In genomic region chr11:64369440-64370135, GRCh38 we compare ENCODE assay signal across 22 cellular contexts. TPM values are rescaled to one million over a fixed set of nuclear protein-coding genes. Genes with fewer than 3 reads are reported as not detected.
DNase-seq lines count a peak whose midpoint lies in the region; ATAC-seq, FAIRE-seq and TF ChIP-seq lines count a peak whose summit lies in the region.
"Had no signal": no experiment of that assay in that cellular context is flagged by ENCODE, and none has a peak within 500 bp of the region (broad histone marks: within the 10 kb centered on the region; RNA-seq: fewer than 3 reads in every experiment).

No MANE protein-coding gene starts in this region.

- peaks cover 48 to 61% (median 56%) of the 10 kb centered on the region in 11 experiments for H3K36me3 ChIP-seq in BLaER1 treated with 17β-estradiol and CSF1 and Interleukin-3, amounts not matched to agents 10 nM and 100 nM
- H3K36me3 ChIP-seq in bronchial epithelial cell (ENCODE audit: control insufficient read depth, insufficient read depth, low read length) = peaks cover 23% of the 10 kb centered on the region
- H3K36me3 ChIP-seq in osteoblast (ENCODE audit: insufficient read depth, low read length) = peaks cover 28% of the 10 kb centered on the region
- no peaks in the 10 kb centered on the region for H3K36me3 ChIP-seq in CD8-positive, alpha-beta T cell (ENCODE audit: insufficient read depth, low read length)

- intact Hi-C loops in CD8-positive, alpha-beta T cell (cut with DNase I, micrococcal nuclease) = no loop called here

- H3K27me3 Mint-ChIP-seq in CD8-positive, alpha-beta T cell (ENCODE audit: low read depth) = no peaks in the 10 kb centered on the region
- H3K27me3 Mint-ChIP-seq: CD4-positive, alpha-beta T cell had no signal

- POLR2A ChIA-PET in CD8-positive, alpha-beta T cell (lab: Charles Lee) = no interaction called here

- H3K27me3 ChIP-seq in BLaER1 treated with 17β-estradiol and CSF1 and Interleukin-3, amounts not matched to agents 10 nM and 100 nM = no peaks in the 10 kb centered on the region
- H3K27me3 ChIP-seq in bronchial epithelial cell (ENCODE audit: control insufficient read depth, insufficient read depth, low read length) (no peaks in the 10 kb centered on the region), osteoblast (ENCODE audit: insufficient read depth, low read length) (no peaks in the 10 kb centered on the region)
- H3K27me3 ChIP-seq in CD8-positive, alpha-beta T cell (ENCODE audit: insufficient read depth, low read length) = no peaks in the 10 kb centered on the region

- peaks cover 14 to 59% (median 50%) of the 10 kb centered on the region in 10 experiments for H3K4me1 ChIP-seq in BLaER1 treated with 17β-estradiol and CSF1 and Interleukin-3, amounts not matched to agents 10 nM and 100 nM
- H3K4me1 ChIP-seq in osteoblast (ENCODE audit: insufficient read depth, low read length) = no peaks in the 10 kb centered on the region
- no peaks in the 10 kb centered on the region for H3K4me1 ChIP-seq in CD8-positive, alpha-beta T cell (ENCODE audit: insufficient read depth, low read length)

- 0 out of 22 replicates have a peak overlapping the region, but pooled peaks of 1 of the 11 experiments have one; percentile 6 for H3K27ac ChIP-seq in BLaER1 treated with 17β-estradiol and CSF1 and Interleukin-3, amounts not matched to agents 10 nM and 100 nM
- no peak overlapping the region for H3K27ac ChIP-seq in osteoblast (ENCODE audit: low read depth, low read length)
- no peak overlapping the region for H3K27ac ChIP-seq in CD8-positive, alpha-beta T cell (ENCODE audit: low read depth, low read length)
- H3K27ac ChIP-seq: HL-60, RWPE1 had no signal

- ATAC-seq in HG02973 (IDR thresholded peaks at IDR 0.05; ENCODE audit: unreplicated experiment) (no peak), HG03460 (IDR thresholded peaks at IDR 0.05; ENCODE audit: unreplicated experiment) (no peak)
- ATAC-seq in CD8-positive, alpha-beta T cell = no peak

- no peak for FAIRE-seq in bronchial epithelial cell (lab: Jason Lieb, UNC)
- FAIRE-seq: G401.6, GM12892, HTR-8/SVneo had no signal

- peaks cover 0 to 9% (median 5%) of the 10 kb centered on the region in 11 experiments; a peak in 7 of 22 replicates for H3K9me3 ChIP-seq in BLaER1 treated with 17β-estradiol and CSF1 and Interleukin-3, amounts not matched to agents 10 nM and 100 nM (replicated peaks in 1 of 11)
- H3K9me3 ChIP-seq in osteoblast (ENCODE audit: low read depth, low read length) = no peaks in the 10 kb centered on the region
- no peaks in the 10 kb centered on the region for H3K9me3 ChIP-seq in CD8-positive, alpha-beta T cell (ENCODE audit: low read length)

- H3K36me3 Mint-ChIP-seq in CD8-positive, alpha-beta T cell = peaks cover 50% of the 10 kb centered on the region

- H3K27ac Mint-ChIP-seq in CD8-positive, alpha-beta T cell = no peak overlapping the region
- H3K27ac Mint-ChIP-seq: CD4-positive, alpha-beta T cell; H9 had no signal

- peak overlapping the region in 7 of 11 experiments; percentile 78 to 97 (median 89); a peak in 5 of 22 replicates for H3K4me2 ChIP-seq in BLaER1 treated with 17β-estradiol and CSF1 and Interleukin-3, amounts not matched to agents 10 nM and 100 nM
- no peak overlapping the region for H3K4me2 ChIP-seq in osteoblast (ENCODE audit: insufficient read depth, low read length)

- no peak for TF ChIP-seq CTCF in GM13977 (IDR thresholded peaks at IDR 0.05; ENCODE audit: extremely low read depth, insufficient read depth, missing control alignments)
- peak; percentile 13 for TF ChIP-seq CTCF in bronchial epithelial cell (IDR thresholded peaks at IDR 0.05; ENCODE audit: insufficient read depth, low read length, severe bottlenecking)
- no peak for TF ChIP-seq CTCF in osteoblast (IDR thresholded peaks at IDR 0.05; ENCODE audit: extremely low read depth, low read depth, low read length)
- TF ChIP-seq CTCF in CD8-positive, alpha-beta T cell (IDR thresholded peaks at IDR 0.05) = no peak

- no peak overlapping the region for H3K4me3 Mint-ChIP-seq in CD8-positive, alpha-beta T cell
- H3K4me3 Mint-ChIP-seq: CD4-positive, alpha-beta T cell; H9 had no signal

- DNase-seq in GM13977 (ENCODE audit: low spot score) (peak; percentile 34), bronchial epithelial cell (ENCODE audit: low read depth) (no peak), osteoblast (ENCODE audit: insufficient read length, low spot score, missing footprints) (peak; percentile 54)
- no peak for DNase-seq in CD8-positive, alpha-beta T cell
- DNase-seq: AML-193; CD4-positive, alpha-beta T cell; DMS79; H9; MV-4-11; NCI-H1417; NCI-H187 treated with DMSO at 0.1 percent for 48 hours; NCI-H345; NCI-H69; SW 1271 had no signal

- in situ Hi-C loops in GM13977 (cut with MboI; ENCODE audit: low pct_unique_long_range_greater_than_20kb, low sequenced_read_pairs, unreplicated experiment) = no loop called here

- CTCF ChIA-PET in CD8-positive, alpha-beta T cell (lab: Charles Lee) = no interaction called here

- H2AFZ ChIP-seq in osteoblast (ENCODE audit: low read length) = no peak overlapping the region

- H3K4me3 ChIP-seq in BLaER1 treated with 17β-estradiol and CSF1 and Interleukin-3, amounts not matched to agents 10 nM and 100 nM = no peak overlapping the region
- no peak overlapping the region for H3K4me3 ChIP-seq in bronchial epithelial cell (ENCODE audit: low read depth, low read length)
- H3K4me3 ChIP-seq in osteoblast (ENCODE audit: insufficient read depth, low read length) = no peak overlapping the region
- no peak overlapping the region for H3K4me3 ChIP-seq in CD8-positive, alpha-beta T cell (ENCODE audit: low read depth, low read length)

- peaks cover 0 to 13% (median 0%) of the 10 kb centered on the region in 11 experiments; a peak in 3 of 22 replicates for H4K20me1 ChIP-seq in BLaER1 treated with 17β-estradiol and CSF1 and Interleukin-3, amounts not matched to agents 10 nM and 100 nM
- H4K20me1 ChIP-seq in osteoblast (ENCODE audit: insufficient read depth, low read length) = peaks cover 4% of the 10 kb centered on the region

- no peaks in the 10 kb centered on the region for H3K4me1 Mint-ChIP-seq in CD8-positive, alpha-beta T cell (ENCODE audit: low read depth)

- no peak overlapping the region for H3K9ac ChIP-seq in BLaER1 treated with 17β-estradiol and CSF1 and Interleukin-3, amounts not matched to agents 10 nM and 100 nM

- no peaks in the 10 kb centered on the region for H3K9me3 Mint-ChIP-seq in CD8-positive, alpha-beta T cell
- H3K9me3 Mint-ChIP-seq: CD4-positive, alpha-beta T cell; H9 had no signal

- no peaks in the 10 kb centered on the region for H3K79me2 ChIP-seq in osteoblast (ENCODE audit: insufficient read depth, low read length)

RNA-seq across cellular contexts. Expression of gene RPS6KA4, which starts 10.6 kb away (rescaled TPM):
- total RNA-seq in bronchial epithelial cell = 39.7 and 59.5 TPM in 2 replicates
- total RNA-seq in osteoblast = 35.9 and 39.4 TPM in 2 replicates
- 10 to 100 TPM in 1 of 2 experiments, 1 to 10 TPM in 1; 8.6 to 10.1 TPM for total RNA-seq in CD8-positive, alpha-beta T cell

RNA-seq across cellular contexts. Expression of gene CCDC88B, which starts 29.6 kb away (rescaled TPM):
- total RNA-seq in bronchial epithelial cell (2.9 TPM in 2 replicates), osteoblast (0.29 and 1.4 TPM in 2 replicates)
- total RNA-seq in CD8-positive, alpha-beta T cell = 100 to 1,000 TPM; 111 to 117 TPM

RNA-seq across cellular contexts. Expression of gene PRDX5, which starts 51.7 kb away (rescaled TPM):
- total RNA-seq in bronchial epithelial cell = 649 and 769 TPM in 2 replicates
- total RNA-seq in osteoblast = 238 and 245 TPM in 2 replicates
- 10 to 100 TPM; 39.9 to 41.0 TPM for total RNA-seq in CD8-positive, alpha-beta T cell

RNA-seq across cellular contexts. Expression of gene TRMT112, which starts 52.2 kb away (rescaled TPM):
- total RNA-seq in bronchial epithelial cell (355 and 587 TPM in 2 replicates), osteoblast (104 and 123 TPM in 2 replicates)
- 10 to 100 TPM; 98.1 to 98.2 TPM for total RNA-seq in CD8-positive, alpha-beta T cell

Comparison
In these comparisons a context has a peak if more than half of its experiments do, and no peak if none do; other contexts are left out.
1. DNase-seq: peak in GM13977 (single experiment) and osteoblast (single experiment); none in bronchial epithelial cell (single experiment) and CD8-positive, alpha-beta T cell (0 of 7).
2. RNA of gene CCDC88B, which starts 29.6 kb away (total RNA-seq): 111 to 117 TPM in CD8-positive, alpha-beta T cell; 2.9 TPM in bronchial epithelial cell and 0.29 to 1.4 TPM in osteoblast; every median in the first group is over 10 times any median in the second.